Comparison of ENCODE assay signal across 1 cellular context in the genomic region with DNA sequence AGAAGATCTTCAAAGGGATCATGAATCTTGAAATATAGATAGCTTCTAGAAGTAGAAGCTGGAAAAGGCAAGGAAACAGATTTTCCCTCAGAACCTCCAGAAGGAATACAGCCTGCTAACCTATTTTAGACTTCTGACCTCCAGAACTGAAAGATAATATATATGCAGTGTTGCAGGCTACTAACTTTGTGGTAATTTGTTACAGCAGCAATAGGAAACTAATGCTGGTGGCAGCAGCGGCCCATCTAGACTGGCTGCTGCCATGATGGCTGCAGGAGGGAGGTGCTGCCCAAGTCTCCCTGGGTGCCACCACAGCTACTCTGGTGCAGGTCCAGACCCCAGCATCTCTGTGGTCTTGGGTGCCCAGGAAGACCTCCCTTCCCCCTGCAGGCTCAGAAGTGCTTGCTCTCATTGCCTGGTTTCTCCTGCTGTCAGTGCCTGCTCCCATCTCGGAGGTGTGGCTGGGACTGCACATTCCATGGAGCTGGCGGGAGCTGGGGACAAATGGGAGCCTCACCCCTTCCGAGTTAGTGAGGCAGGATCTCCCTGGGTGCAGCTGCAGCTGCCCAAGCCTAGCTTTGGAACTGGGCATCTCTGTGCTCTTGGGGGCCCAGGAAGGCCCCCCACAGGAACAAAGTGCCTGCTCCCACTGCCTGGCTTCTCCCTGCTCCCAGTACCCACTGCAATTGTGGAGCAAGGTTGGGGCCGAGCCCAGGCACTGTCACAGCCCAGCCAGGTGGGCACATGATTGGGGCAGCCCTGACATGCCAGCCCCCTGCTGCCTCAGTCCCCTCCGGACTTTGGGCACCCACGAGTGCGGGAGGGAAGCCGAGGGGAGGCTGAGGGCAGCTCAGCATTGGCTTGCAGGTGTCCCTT.
A peak's percentile ranks its signal among the peaks of the same experiment; 100 is the strongest.
TF ChIP-seq lines count a peak whose summit lies in the region.

No MANE protein-coding gene starts in this region.

TF ChIP-seq in HepG2, 621 proteins besides CTCF, POLR2A, EP300 and RAD21 (continued from another document and continues in another):
- TF ChIP-seq, protein P1, sequence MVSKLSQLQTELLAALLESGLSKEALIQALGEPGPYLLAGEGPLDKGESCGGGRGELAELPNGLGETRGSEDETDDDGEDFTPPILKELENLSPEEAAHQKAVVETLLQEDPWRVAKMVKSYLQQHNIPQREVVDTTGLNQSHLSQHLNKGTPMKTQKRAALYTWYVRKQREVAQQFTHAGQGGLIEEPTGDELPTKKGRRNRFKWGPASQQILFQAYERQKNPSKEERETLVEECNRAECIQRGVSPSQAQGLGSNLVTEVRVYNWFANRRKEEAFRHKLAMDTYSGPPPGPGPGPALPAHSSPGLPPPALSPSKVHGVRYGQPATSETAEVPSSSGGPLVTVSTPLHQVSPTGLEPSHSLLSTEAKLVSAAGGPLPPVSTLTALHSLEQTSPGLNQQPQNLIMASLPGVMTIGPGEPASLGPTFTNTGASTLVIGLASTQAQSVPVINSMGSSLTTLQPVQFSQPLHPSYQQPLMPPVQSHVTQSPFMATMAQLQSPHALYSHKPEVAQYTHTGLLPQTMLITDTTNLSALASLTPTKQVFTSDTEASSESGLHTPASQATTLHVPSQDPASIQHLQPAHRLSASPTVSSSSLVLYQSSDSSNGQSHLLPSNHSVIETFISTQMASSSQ (IDR thresholded peaks at IDR 0.05; ENCODE audit: low read depth) = no peak
- TF ChIP-seq, protein P1 (CRISPR knock-in tag; IDR thresholded peaks at IDR 0.05; ENCODE audit: borderline replicate concordance) = no peak
- TF ChIP-seq ZNF629 (CRISPR knock-in tag; conservative IDR thresholded peaks at IDR 0.05) (no peak), MEF2D (CRISPR knock-in tag; IDR thresholded peaks at IDR 0.05) (no peak), MAFG (CRISPR knock-in tag; IDR thresholded peaks at IDR 0.05) (no peak), ZNF567 (CRISPR knock-in tag; IDR thresholded peaks at IDR 0.05; ENCODE audit: borderline replicate concordance) (0 out of 2 replicates have a peak, but pooled peaks have one; percentile 51), TCF7 (IDR thresholded peaks at IDR 0.05; ENCODE audit: low read depth) (no peak), HDAC2 (CRISPR knock-in tag; IDR thresholded peaks at IDR 0.05) (no peak), JUND (CRISPR knock-in tag; IDR thresholded peaks at IDR 0.05) (no peak), TEAD3 (CRISPR knock-in tag; optimal IDR thresholded peaks at IDR 0.05; ENCODE audit: borderline replicate concordance) (peak; percentile 72), HHEX (CRISPR knock-in tag; IDR thresholded peaks at IDR 0.05) (no peak), ZNF121 (CRISPR knock-in tag; IDR thresholded peaks at IDR 0.05) (no peak), POLR2G (IDR thresholded peaks at IDR 0.05; ENCODE audit: low read depth, low read length) (no peak), HDAC6 (IDR thresholded peaks at IDR 0.05; ENCODE audit: low read depth, low read length) (no peak), TARDBP (CRISPR knock-in tag; IDR thresholded peaks at IDR 0.05) (no peak)
- TF ChIP-seq, protein P2, sequence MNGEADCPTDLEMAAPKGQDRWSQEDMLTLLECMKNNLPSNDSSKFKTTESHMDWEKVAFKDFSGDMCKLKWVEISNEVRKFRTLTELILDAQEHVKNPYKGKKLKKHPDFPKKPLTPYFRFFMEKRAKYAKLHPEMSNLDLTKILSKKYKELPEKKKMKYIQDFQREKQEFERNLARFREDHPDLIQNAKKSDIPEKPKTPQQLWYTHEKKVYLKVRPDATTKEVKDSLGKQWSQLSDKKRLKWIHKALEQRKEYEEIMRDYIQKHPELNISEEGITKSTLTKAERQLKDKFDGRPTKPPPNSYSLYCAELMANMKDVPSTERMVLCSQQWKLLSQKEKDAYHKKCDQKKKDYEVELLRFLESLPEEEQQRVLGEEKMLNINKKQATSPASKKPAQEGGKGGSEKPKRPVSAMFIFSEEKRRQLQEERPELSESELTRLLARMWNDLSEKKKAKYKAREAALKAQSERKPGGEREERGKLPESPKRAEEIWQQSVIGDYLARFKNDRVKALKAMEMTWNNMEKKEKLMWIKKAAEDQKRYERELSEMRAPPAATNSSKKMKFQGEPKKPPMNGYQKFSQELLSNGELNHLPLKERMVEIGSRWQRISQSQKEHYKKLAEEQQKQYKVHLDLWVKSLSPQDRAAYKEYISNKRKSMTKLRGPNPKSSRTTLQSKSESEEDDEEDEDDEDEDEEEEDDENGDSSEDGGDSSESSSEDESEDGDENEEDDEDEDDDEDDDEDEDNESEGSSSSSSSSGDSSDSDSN (CRISPR knock-in tag; IDR thresholded peaks at IDR 0.05) = peak; percentile 74
- TF ChIP-seq, protein P3, sequence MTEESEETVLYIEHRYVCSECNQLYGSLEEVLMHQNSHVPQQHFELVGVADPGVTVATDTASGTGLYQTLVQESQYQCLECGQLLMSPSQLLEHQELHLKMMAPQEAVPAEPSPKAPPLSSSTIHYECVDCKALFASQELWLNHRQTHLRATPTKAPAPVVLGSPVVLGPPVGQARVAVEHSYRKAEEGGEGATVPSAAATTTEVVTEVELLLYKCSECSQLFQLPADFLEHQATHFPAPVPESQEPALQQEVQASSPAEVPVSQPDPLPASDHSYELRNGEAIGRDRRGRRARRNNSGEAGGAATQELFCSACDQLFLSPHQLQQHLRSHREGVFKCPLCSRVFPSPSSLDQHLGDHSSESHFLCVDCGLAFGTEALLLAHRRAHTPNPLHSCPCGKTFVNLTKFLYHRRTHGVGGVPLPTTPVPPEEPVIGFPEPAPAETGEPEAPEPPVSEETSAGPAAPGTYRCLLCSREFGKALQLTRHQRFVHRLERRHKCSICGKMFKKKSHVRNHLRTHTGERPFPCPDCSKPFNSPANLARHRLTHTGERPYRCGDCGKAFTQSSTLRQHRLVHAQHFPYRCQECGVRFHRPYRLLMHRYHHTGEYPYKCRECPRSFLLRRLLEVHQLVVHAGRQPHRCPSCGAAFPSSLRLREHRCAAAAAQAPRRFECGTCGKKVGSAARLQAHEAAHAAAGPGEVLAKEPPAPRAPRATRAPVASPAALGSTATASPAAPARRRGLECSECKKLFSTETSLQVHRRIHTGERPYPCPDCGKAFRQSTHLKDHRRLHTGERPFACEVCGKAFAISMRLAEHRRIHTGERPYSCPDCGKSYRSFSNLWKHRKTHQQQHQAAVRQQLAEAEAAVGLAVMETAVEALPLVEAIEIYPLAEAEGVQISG (CRISPR knock-in tag; IDR thresholded peaks at IDR 0.05) = 0 out of 2 replicates have a peak, but pooled peaks have one; percentile 12
- TF ChIP-seq, protein P4, sequence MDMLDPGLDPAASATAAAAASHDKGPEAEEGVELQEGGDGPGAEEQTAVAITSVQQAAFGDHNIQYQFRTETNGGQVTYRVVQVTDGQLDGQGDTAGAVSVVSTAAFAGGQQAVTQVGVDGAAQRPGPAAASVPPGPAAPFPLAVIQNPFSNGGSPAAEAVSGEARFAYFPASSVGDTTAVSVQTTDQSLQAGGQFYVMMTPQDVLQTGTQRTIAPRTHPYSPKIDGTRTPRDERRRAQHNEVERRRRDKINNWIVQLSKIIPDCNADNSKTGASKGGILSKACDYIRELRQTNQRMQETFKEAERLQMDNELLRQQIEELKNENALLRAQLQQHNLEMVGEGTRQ (IDR thresholded peaks at IDR 0.05; ENCODE audit: low read depth, low read length) = no peak
- TF ChIP-seq, protein P4 (CRISPR knock-in tag; IDR thresholded peaks at IDR 0.05; ENCODE audit: borderline replicate concordance) = no peak
- TF ChIP-seq, protein P5, sequence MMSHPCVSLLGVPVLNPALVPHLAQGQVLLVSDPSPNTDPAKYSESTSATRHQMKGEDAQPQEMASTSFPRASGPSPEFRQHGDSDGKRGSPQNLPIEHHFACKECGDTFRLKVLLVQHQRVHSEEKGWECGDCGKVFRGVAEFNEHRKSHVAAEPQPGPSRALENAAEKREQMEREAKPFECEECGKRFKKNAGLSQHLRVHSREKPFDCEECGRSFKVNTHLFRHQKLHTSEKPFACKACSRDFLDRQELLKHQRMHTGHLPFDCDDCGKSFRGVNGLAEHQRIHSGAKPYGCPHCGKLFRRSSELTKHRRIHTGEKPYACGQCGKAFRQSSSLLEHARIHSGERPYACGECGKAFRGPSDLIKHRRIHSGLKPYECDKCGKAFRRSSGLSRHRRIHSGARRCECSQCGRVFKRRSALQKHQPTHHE (CRISPR knock-in tag; IDR thresholded peaks at IDR 0.05; ENCODE audit: borderline replicate concordance) = no peak
- TF ChIP-seq, protein P6, sequence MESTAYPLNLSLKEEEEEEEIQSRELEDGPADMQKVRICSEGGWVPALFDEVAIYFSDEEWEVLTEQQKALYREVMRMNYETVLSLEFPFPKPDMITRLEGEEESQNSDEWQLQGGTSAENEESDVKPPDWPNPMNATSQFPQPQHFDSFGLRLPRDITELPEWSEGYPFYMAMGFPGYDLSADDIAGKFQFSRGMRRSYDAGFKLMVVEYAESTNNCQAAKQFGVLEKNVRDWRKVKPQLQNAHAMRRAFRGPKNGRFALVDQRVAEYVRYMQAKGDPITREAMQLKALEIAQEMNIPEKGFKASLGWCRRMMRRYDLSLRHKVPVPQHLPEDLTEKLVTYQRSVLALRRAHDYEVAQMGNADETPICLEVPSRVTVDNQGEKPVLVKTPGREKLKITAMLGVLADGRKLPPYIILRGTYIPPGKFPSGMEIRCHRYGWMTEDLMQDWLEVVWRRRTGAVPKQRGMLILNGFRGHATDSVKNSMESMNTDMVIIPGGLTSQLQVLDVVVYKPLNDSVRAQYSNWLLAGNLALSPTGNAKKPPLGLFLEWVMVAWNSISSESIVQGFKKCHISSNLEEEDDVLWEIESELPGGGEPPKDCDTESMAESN (CRISPR knock-in tag; conservative IDR thresholded peaks at IDR 0.05) = no peak
- TF ChIP-seq, protein P7, sequence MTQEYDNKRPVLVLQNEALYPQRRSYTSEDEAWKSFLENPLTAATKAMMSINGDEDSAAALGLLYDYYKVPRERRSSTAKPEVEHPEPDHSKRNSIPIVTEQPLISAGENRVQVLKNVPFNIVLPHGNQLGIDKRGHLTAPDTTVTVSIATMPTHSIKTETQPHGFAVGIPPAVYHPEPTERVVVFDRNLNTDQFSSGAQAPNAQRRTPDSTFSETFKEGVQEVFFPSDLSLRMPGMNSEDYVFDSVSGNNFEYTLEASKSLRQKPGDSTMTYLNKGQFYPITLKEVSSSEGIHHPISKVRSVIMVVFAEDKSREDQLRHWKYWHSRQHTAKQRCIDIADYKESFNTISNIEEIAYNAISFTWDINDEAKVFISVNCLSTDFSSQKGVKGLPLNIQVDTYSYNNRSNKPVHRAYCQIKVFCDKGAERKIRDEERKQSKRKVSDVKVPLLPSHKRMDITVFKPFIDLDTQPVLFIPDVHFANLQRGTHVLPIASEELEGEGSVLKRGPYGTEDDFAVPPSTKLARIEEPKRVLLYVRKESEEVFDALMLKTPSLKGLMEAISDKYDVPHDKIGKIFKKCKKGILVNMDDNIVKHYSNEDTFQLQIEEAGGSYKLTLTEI (CRISPR knock-in tag; conservative IDR thresholded peaks at IDR 0.05) = no peak
- TF ChIP-seq, protein P8, sequence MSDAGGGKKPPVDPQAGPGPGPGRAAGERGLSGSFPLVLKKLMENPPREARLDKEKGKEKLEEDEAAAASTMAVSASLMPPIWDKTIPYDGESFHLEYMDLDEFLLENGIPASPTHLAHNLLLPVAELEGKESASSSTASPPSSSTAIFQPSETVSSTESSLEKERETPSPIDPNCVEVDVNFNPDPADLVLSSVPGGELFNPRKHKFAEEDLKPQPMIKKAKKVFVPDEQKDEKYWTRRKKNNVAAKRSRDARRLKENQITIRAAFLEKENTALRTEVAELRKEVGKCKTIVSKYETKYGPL (CRISPR knock-in tag; IDR thresholded peaks at IDR 0.05) = no peak
- TF ChIP-seq, protein P9, sequence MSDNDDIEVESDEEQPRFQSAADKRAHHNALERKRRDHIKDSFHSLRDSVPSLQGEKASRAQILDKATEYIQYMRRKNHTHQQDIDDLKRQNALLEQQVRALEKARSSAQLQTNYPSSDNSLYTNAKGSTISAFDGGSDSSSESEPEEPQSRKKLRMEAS (IDR thresholded peaks at IDR 0.05) = no peak
- TF ChIP-seq, protein P10, sequence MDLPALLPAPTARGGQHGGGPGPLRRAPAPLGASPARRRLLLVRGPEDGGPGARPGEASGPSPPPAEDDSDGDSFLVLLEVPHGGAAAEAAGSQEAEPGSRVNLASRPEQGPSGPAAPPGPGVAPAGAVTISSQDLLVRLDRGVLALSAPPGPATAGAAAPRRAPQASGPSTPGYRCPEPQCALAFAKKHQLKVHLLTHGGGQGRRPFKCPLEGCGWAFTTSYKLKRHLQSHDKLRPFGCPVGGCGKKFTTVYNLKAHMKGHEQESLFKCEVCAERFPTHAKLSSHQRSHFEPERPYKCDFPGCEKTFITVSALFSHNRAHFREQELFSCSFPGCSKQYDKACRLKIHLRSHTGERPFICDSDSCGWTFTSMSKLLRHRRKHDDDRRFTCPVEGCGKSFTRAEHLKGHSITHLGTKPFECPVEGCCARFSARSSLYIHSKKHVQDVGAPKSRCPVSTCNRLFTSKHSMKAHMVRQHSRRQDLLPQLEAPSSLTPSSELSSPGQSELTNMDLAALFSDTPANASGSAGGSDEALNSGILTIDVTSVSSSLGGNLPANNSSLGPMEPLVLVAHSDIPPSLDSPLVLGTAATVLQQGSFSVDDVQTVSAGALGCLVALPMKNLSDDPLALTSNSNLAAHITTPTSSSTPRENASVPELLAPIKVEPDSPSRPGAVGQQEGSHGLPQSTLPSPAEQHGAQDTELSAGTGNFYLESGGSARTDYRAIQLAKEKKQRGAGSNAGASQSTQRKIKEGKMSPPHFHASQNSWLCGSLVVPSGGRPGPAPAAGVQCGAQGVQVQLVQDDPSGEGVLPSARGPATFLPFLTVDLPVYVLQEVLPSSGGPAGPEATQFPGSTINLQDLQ (CRISPR knock-in tag; IDR thresholded peaks at IDR 0.05) = no peak
- TF ChIP-seq, protein P11, sequence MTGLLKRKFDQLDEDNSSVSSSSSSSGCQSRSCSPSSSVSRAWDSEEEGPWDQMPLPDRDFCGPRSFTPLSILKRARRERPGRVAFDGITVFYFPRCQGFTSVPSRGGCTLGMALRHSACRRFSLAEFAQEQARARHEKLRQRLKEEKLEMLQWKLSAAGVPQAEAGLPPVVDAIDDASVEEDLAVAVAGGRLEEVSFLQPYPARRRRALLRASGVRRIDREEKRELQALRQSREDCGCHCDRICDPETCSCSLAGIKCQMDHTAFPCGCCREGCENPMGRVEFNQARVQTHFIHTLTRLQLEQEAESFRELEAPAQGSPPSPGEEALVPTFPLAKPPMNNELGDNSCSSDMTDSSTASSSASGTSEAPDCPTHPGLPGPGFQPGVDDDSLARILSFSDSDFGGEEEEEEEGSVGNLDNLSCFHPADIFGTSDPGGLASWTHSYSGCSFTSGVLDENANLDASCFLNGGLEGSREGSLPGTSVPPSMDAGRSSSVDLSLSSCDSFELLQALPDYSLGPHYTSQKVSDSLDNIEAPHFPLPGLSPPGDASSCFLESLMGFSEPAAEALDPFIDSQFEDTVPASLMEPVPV (CRISPR knock-in tag; IDR thresholded peaks at IDR 0.05) = peak; percentile 50; the same call in 1 of the 2 replicates
